ENCODE assay signal across 8 cellular contexts in genomic region chr7:42831051-42831952, GRCh38.
DNase-seq lines count a peak whose midpoint lies in the region; ATAC-seq and TF ChIP-seq lines count a peak whose summit lies in the region.

No MANE protein-coding gene starts in this region.

- no peaks in the 10 kb centered on the region for H3K36me3 Mint-ChIP-seq in GM23338 (ENCODE audit: low read depth)
- no peaks in the 10 kb centered on the region for H3K36me3 Mint-ChIP-seq in stimulated activated memory B cell treated with anti-CD40 and anti-IgM and Interleukin-4, amounts not matched to agents 10 μg/mL and 1 μg/mL and 100 μg/mL, for 72 hours

- peak overlapping the region; percentile 48; the same call in 1 of the 2 replicates for H2AFZ ChIP-seq in GM23338

- H3K9me3 Mint-ChIP-seq in GM23338 = no peaks in the 10 kb centered on the region
- H3K9me3 Mint-ChIP-seq in stimulated activated memory B cell treated with anti-CD40 and anti-IgM and Interleukin-4, amounts not matched to agents 10 μg/mL and 1 μg/mL and 100 μg/mL, for 72 hours = no peaks in the 10 kb centered on the region

- H3K4me3 Mint-ChIP-seq in GM23338 = no peak overlapping the region
- no peak overlapping the region for H3K4me3 Mint-ChIP-seq in stimulated activated memory B cell treated with anti-CD40 and anti-IgM and Interleukin-4, amounts not matched to agents 10 μg/mL and 1 μg/mL and 100 μg/mL, for 72 hours

- H3K4me1 Mint-ChIP-seq in GM23338 = peaks cover 2% of the 10 kb centered on the region; the same call in 2 of the 3 replicates
- H3K4me1 Mint-ChIP-seq in stimulated activated memory B cell treated with anti-CD40 and anti-IgM and Interleukin-4, amounts not matched to agents 10 μg/mL and 1 μg/mL and 100 μg/mL, for 72 hours = no peaks in the 10 kb centered on the region

- H3K27ac ChIP-seq in GM23338 (ENCODE audit: low read depth) = no peak overlapping the region

- no peak overlapping the region for H3K4me3 ChIP-seq in GM23338

- 0 out of 2 replicates have a peak, but pooled peaks cover 6% of the 10 kb centered on the region for H3K4me1 ChIP-seq in GM23338 (ENCODE audit: insufficient read depth)

- H4K20me1 ChIP-seq in GM23338 (replicated peaks; ENCODE audit: insufficient read depth) = no peaks in the 10 kb centered on the region

- TF ChIP-seq CTCF in GM23338 (conservative IDR thresholded peaks at IDR 0.05; ENCODE audit: low read depth in 2 of 2) = peak; percentile 60 to 84

- ATAC-seq in GM23338 = peak; percentile 81
- no peak for ATAC-seq in GM18873 (IDR thresholded peaks at IDR 0.05; ENCODE audit: low FRiP score, unreplicated experiment)
- no peak for ATAC-seq in stimulated activated memory B cell treated with anti-CD40 and anti-IgM and Interleukin-4, amounts not matched to agents 10 μg/mL and 1 μg/mL and 100 μg/mL, for 72 hours
- ATAC-seq in GM21360 (IDR thresholded peaks at IDR 0.05; ENCODE audit: unreplicated experiment) = no peak
- ATAC-seq in HG03280 (IDR thresholded peaks at IDR 0.05; ENCODE audit: unreplicated experiment) = no peak

- no peaks in the 10 kb centered on the region for H3K27me3 ChIP-seq in GM23338 (ENCODE audit: insufficient read depth)

- H3K27ac Mint-ChIP-seq in GM23338 = no peak overlapping the region
- no peak overlapping the region for H3K27ac Mint-ChIP-seq in stimulated activated memory B cell treated with anti-CD40 and anti-IgM and Interleukin-4, amounts not matched to agents 10 μg/mL and 1 μg/mL and 100 μg/mL, for 72 hours

- H3F3A ChIP-seq in GM23338 (replicated peaks; ENCODE audit: low read depth) = no peaks in the 10 kb centered on the region

- no peaks in the 10 kb centered on the region for H3K27me3 Mint-ChIP-seq in GM23338 (ENCODE audit: insufficient read depth, low read depth, poor library complexity)
- H3K27me3 Mint-ChIP-seq in stimulated activated memory B cell treated with anti-CD40 and anti-IgM and Interleukin-4, amounts not matched to agents 10 μg/mL and 1 μg/mL and 100 μg/mL, for 72 hours = peaks cover 9% of the 10 kb centered on the region

- DNase-seq in GM23338 (ENCODE audit: low spot score) (peak; percentile 63), SK-N-DZ (ENCODE audit: low spot score) (peak; percentile 23), globus pallidus (ENCODE audit: low spot score) (peak; percentile 50), pons (ENCODE audit: low spot score) (peak; percentile 63)

- no peaks in the 10 kb centered on the region for H3K36me3 ChIP-seq in GM23338 (ENCODE audit: insufficient read depth)

- no peaks in the 10 kb centered on the region for H3K9me2 ChIP-seq in GM23338 (ENCODE audit: insufficient read depth)

- H3K79me2 ChIP-seq in GM23338 (replicated peaks; ENCODE audit: insufficient read depth) = no peaks in the 10 kb centered on the region

- H3K4me2 ChIP-seq in GM23338 = no peak overlapping the region

TF ChIP-seq in GM23338, 12 proteins besides CTCF, POLR2A, EP300 and RAD21 (continues in another document):
- TF ChIP-seq ETS1 (IDR thresholded peaks at IDR 0.05) (no peak), STAT1 (IDR thresholded peaks at IDR 0.05; ENCODE audit: unreplicated experiment) (no peak), ZNF114 (CRISPR knock-in tag; IDR thresholded peaks at IDR 0.05) (no peak), EZH2phosphoT487 (IDR thresholded peaks at IDR 0.05; ENCODE audit: unreplicated experiment) (no peak), ZNF462 (CRISPR knock-in tag; IDR thresholded peaks at IDR 0.05) (no peak), ZNF331 (CRISPR knock-in tag; IDR thresholded peaks at IDR 0.05; ENCODE audit: low read depth) (no peak), CREB1 (CRISPR knock-in tag; IDR thresholded peaks at IDR 0.05; ENCODE audit: low read depth) (no peak), POLR2AphosphoS5 (IDR thresholded peaks at IDR 0.05; ENCODE audit: low read depth) (no peak)
